Comparison of ENCODE assay signal across 9 cellular contexts in the genomic region with DNA sequence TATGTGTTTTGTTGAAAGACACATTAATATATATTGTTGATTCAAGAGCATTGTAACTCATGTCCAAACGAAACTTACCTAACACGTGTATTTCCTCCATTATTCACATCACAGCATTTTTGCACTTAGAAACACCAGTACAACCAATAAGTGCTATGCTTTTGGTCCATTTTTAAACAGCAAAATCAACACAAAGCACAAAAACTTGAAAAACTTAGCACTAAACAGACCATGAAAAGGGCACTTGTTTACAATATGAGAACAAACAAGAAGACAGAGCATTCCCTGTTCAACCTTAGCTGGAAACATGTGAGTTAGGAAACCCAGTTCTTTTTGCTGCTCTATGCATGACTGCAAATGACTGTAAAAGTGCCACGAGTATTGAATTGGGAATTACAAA. TPM values are rescaled to one million over a fixed set of nuclear protein-coding genes. Genes with fewer than 3 reads are reported as not detected.
"Had no signal": no experiment of that assay in that cellular context is flagged by ENCODE, and none has a peak within 500 bp of the region (broad histone marks: within the 10 kb centered on the region; RNA-seq: fewer than 3 reads in every experiment).

No MANE protein-coding gene starts in this region.

- FAIRE-seq: H1, H54, HTR-8/SVneo had no signal

- H3K36me3 Mint-ChIP-seq: IgD-negative memory B cell had no signal

- H3K4me3 Mint-ChIP-seq: GM23338, H9, IgD-negative memory B cell had no signal

- H3K27ac Mint-ChIP-seq: GM23338, H9, IgD-negative memory B cell had no signal

- DNase-seq: H9, HCEC 1CT, KBM-7 had no signal

- ATAC-seq: GM23338 had no signal

RNA-seq across cellular contexts. Expression of a gene that starts 9.6 kb away (rescaled TPM):
- total RNA-seq: GM23338, H1, H9, HT-29 had no signal
- polyA plus RNA-seq: GM23338, H1, IgD-negative memory B cell had no signal

RNA-seq across cellular contexts. Expression of a gene that starts 41.1 kb away (rescaled TPM):
- polyA plus RNA-seq: IgD-negative memory B cell had no signal
